ENCODE assay signal across 34 cellular contexts in genomic region chr15:87034886-87035285, GRCh38.
"Had no signal": no experiment of that assay in that cellular context is flagged by ENCODE, and none has a peak within 500 bp of the region (broad histone marks: within the 10 kb centered on the region; RNA-seq: fewer than 3 reads in every experiment).

No MANE protein-coding gene starts in this region.

- H3K27ac Mint-ChIP-seq: activated B cell treated with CpG ODN at 0.5 μM for 24 hours; activated CD8-positive, alpha-beta T cell treated with anti-CD3 and anti-CD28 coated beads for 36 hours; activated naive CD4-positive, alpha-beta T cell treated with anti-CD3 and anti-CD28 coated beads for 36 hours; activated naive CD4-positive, alpha-beta T cell treated with anti-CD3 and anti-CD28 coated beads, Interleukin-2, amount 50 U/mL, for 24 hours; activated naive CD8-positive, alpha-beta T cell treated with anti-CD3 and anti-CD28 coated beads for 36 hours; activated naive CD8-positive, alpha-beta T cell treated with anti-CD3 and anti-CD28 coated beads, Interleukin-2, amount 50 U/mL, for 24 hours; activated T-helper 17 cell treated with anti-CD3 and anti-CD28 coated beads, Interleukin-2, amount 50 U/mL, for 72 hours; dendritic cell treated with granulocyte-macrophage colony-stimulating factor and Interleukin-4, amounts not matched to agents 40 ng/mL and 50 ng/mL, for 4 days; endodermal cell; T-helper 17 cell; T-helper 2 cell treated with Interferon-gamma antibody and Interleukin-4, amounts not matched to agents 5 μg/mL and 100 μg/mL, for 36 hours had no signal

- H3K4me3 ChIP-seq: adrenal gland, body of pancreas, colonic mucosa, dorsolateral prefrontal cortex, gastrocnemius medialis, heart left ventricle had no signal

- H3K27me3 ChIP-seq: adrenal gland, body of pancreas, colonic mucosa, dorsolateral prefrontal cortex, gastrocnemius medialis, heart left ventricle had no signal

- H3K9me3 ChIP-seq: adrenal gland, body of pancreas, colonic mucosa, gastrocnemius medialis had no signal

- H3K4me3 Mint-ChIP-seq: activated B cell treated with CpG ODN at 0.5 μM for 24 hours; activated CD8-positive, alpha-beta T cell treated with anti-CD3 and anti-CD28 coated beads for 36 hours; activated naive CD4-positive, alpha-beta T cell treated with anti-CD3 and anti-CD28 coated beads for 36 hours; activated naive CD4-positive, alpha-beta T cell treated with anti-CD3 and anti-CD28 coated beads, Interleukin-2, amount 50 U/mL, for 24 hours; activated naive CD8-positive, alpha-beta T cell treated with anti-CD3 and anti-CD28 coated beads for 36 hours; activated naive CD8-positive, alpha-beta T cell treated with anti-CD3 and anti-CD28 coated beads, Interleukin-2, amount 50 U/mL, for 24 hours; activated T-cell treated with anti-CD3 and anti-CD28 coated beads, Interleukin-2, amount 50 U/mL, for 4 hours; activated T-helper 17 cell treated with anti-CD3 and anti-CD28 coated beads, Interleukin-2, amount 50 U/mL, for 72 hours; dendritic cell treated with granulocyte-macrophage colony-stimulating factor and Interleukin-4, amounts not matched to agents 40 ng/mL and 50 ng/mL, for 4 days; endodermal cell; T-helper 17 cell; T-helper 2 cell treated with Interferon-gamma antibody and Interleukin-4, amounts not matched to agents 5 μg/mL and 100 μg/mL, for 36 hours had no signal

- DNase-seq: activated B cell treated with CpG ODN at 0.5 μM for 24 hours; activated CD4-positive, alpha-beta T cell treated with anti-CD3 and anti-CD28 coated beads for 48 hours; activated CD4-positive, alpha-beta T cell treated with anti-CD3 and anti-CD28 coated beads, Interleukin-2, amount 50 U/mL, for 1 hour; activated CD4-positive, alpha-beta T cell treated with anti-CD3 and anti-CD28 coated beads, Interleukin-2, amount 50 U/mL, for 48 hours; activated CD8-positive, alpha-beta memory T cell treated with anti-CD3 and anti-CD28 coated beads for 24 hours; activated CD8-positive, alpha-beta T cell treated with anti-CD3 and anti-CD28 coated beads for 36 hours; activated effector memory CD4-positive, alpha-beta T cell treated with anti-CD3 and anti-CD28 coated beads, Interleukin-2, amount 50 U/mL, for 16 hours; activated naive CD4-positive, alpha-beta T cell treated with anti-CD3 and anti-CD28 coated beads for 36 hours; activated naive CD8-positive, alpha-beta T cell treated with anti-CD3 and anti-CD28 coated beads for 36 hours; activated naive CD8-positive, alpha-beta T cell treated with anti-CD3 and anti-CD28 coated beads, Interleukin-2, amount 50 U/mL, for 24 hours; activated T-cell treated with anti-CD3 and anti-CD28 coated beads, Interleukin-2, amount 50 U/mL, for 4 hours; adrenal gland; amygdala; aorta; body of pancreas; caudate nucleus; colonic mucosa; dorsolateral prefrontal cortex; effector memory CD4-positive, alpha-beta T cell; endodermal cell; foreskin fibroblast; gastrocnemius medialis; glutamatergic neuron; heart left ventricle; T-helper 1 cell; T-helper 17 cell; T1000 had no signal

- H3K9me3 Mint-ChIP-seq: activated B cell treated with CpG ODN at 0.5 μM for 24 hours; activated CD8-positive, alpha-beta T cell treated with anti-CD3 and anti-CD28 coated beads for 36 hours; activated naive CD4-positive, alpha-beta T cell treated with anti-CD3 and anti-CD28 coated beads for 36 hours; activated naive CD8-positive, alpha-beta T cell treated with anti-CD3 and anti-CD28 coated beads for 36 hours; activated T-cell treated with anti-CD3 and anti-CD28 coated beads, Interleukin-2, amount 50 U/mL, for 4 hours; activated T-helper 17 cell treated with anti-CD3 and anti-CD28 coated beads, Interleukin-2, amount 50 U/mL, for 72 hours; dendritic cell treated with granulocyte-macrophage colony-stimulating factor and Interleukin-4, amounts not matched to agents 40 ng/mL and 50 ng/mL, for 4 days; endodermal cell; T-helper 2 cell treated with Interferon-gamma antibody and Interleukin-4, amounts not matched to agents 5 μg/mL and 100 μg/mL, for 36 hours had no signal

- H3K4me1 ChIP-seq: adrenal gland, body of pancreas, colonic mucosa, gastrocnemius medialis had no signal

- ATAC-seq: activated CD4-positive, CD25-positive, alpha-beta regulatory T cell treated with anti-CD3 and anti-CD28 coated beads, Interleukin-2, amount 50 U/mL, for 24 hours; activated CD8-positive, alpha-beta T cell treated with anti-CD3 and anti-CD28 coated beads for 36 hours; activated naive CD8-positive, alpha-beta T cell treated with anti-CD3 and anti-CD28 coated beads, Interleukin-2, amount 50 U/mL, for 24 hours; activated T-cell treated with anti-CD3 and anti-CD28 coated beads, Interleukin-2, amount 50 U/mL, for 4 hours; activated T-helper 17 cell treated with anti-CD3 and anti-CD28 coated beads, Interleukin-2, amount 50 U/mL, for 72 hours; body of pancreas; esophagus mucosa; gastrocnemius medialis; heart left ventricle; T-helper 17 cell had no signal

- H3K4me1 Mint-ChIP-seq: activated B cell treated with CpG ODN at 0.5 μM for 24 hours; activated naive CD4-positive, alpha-beta T cell treated with anti-CD3 and anti-CD28 coated beads, Interleukin-2, amount 50 U/mL, for 24 hours; activated naive CD8-positive, alpha-beta T cell treated with anti-CD3 and anti-CD28 coated beads for 36 hours; activated naive CD8-positive, alpha-beta T cell treated with anti-CD3 and anti-CD28 coated beads, Interleukin-2, amount 50 U/mL, for 24 hours; activated T-helper 17 cell treated with anti-CD3 and anti-CD28 coated beads, Interleukin-2, amount 50 U/mL, for 72 hours; T-helper 17 cell had no signal

- H3K36me3 Mint-ChIP-seq: activated naive CD4-positive, alpha-beta T cell treated with anti-CD3 and anti-CD28 coated beads, Interleukin-2, amount 50 U/mL, for 24 hours; activated naive CD8-positive, alpha-beta T cell treated with anti-CD3 and anti-CD28 coated beads for 36 hours had no signal

- H3K27ac ChIP-seq: adrenal gland, body of pancreas, colonic mucosa, gastrocnemius medialis, heart left ventricle, VCaP had no signal

- H3K27me3 Mint-ChIP-seq: activated B cell treated with CpG ODN at 0.5 μM for 24 hours; activated CD8-positive, alpha-beta T cell treated with anti-CD3 and anti-CD28 coated beads for 36 hours; dendritic cell treated with granulocyte-macrophage colony-stimulating factor and Interleukin-4, amounts not matched to agents 40 ng/mL and 50 ng/mL, for 4 days had no signal

- H3K36me3 ChIP-seq: adrenal gland, colonic mucosa, gastrocnemius medialis, heart left ventricle had no signal
